16 cellular contexts compared by ENCODE assay signal in genomic region chr5:154813736-154814135, GRCh38. TPM values are rescaled to one million over a fixed set of nuclear protein-coding genes. Genes with fewer than 3 reads are reported as not detected.
DNase-seq lines count a peak whose midpoint lies in the region; ATAC-seq and TF ChIP-seq lines count a peak whose summit lies in the region.
"Had no signal": no experiment of that assay in that cellular context is flagged by ENCODE, and none has a peak within 500 bp of the region (broad histone marks: within the 10 kb centered on the region; RNA-seq: fewer than 3 reads in every experiment).

No MANE protein-coding gene starts in this region.

- no peaks in the 10 kb centered on the region for H3K27me3 Mint-ChIP-seq in activated naive CD4-positive, alpha-beta T cell treated with anti-CD3 and anti-CD28 coated beads for 36 hours (ENCODE audit: low read depth)
- H3K27me3 Mint-ChIP-seq in activated CD8-positive, alpha-beta T cell treated with anti-CD3 and anti-CD28 coated beads, Interleukin-2, amount 10 ng/mL, durations not matched to agents 7 days and 5 days (ENCODE audit: low read depth), result no peaks in the 10 kb centered on the region
- no peaks in the 10 kb centered on the region for H3K27me3 Mint-ChIP-seq in effector memory CD8-positive, alpha-beta T cell

- no peak for ATAC-seq in activated naive CD4-positive, alpha-beta T cell treated with anti-CD3 and anti-CD28 coated beads, Interleukin-2, amount 50 U/mL, for 72 hours
- peak; percentile 76 for ATAC-seq in activated CD8-positive, alpha-beta T cell treated with anti-CD3 and anti-CD28 coated beads, Interleukin-2, amount 10 ng/mL, durations not matched to agents 7 days and 5 days
- ATAC-seq in effector memory CD8-positive, alpha-beta T cell (replicated peaks), result peak; percentile 97
- peak; percentile 34 for ATAC-seq in stimulated activated naive CD8-positive, alpha-beta T cell treated with anti-CD3 and anti-CD28 coated beads, Interleukin-15, Interleukin-2, amounts not matched to agents 100 U/mL and 50 U/mL, for 24 hours

- WGBS in hepatocyte (ENCODE audit: low lambda C conversion rate, missing lambda C conversion rate), result 96% methylated on average over 10 of the region's 10 CpGs

- intact Hi-C loops in activated naive CD4-positive, alpha-beta T cell treated with anti-CD3 and anti-CD28 coated beads for 36 hours (cut with micrococcal nuclease), result no loop called here

- H3K36me3 Mint-ChIP-seq in activated naive CD4-positive, alpha-beta T cell treated with anti-CD3 and anti-CD28 coated beads for 36 hours (ENCODE audit: low read depth), result peaks cover 62% of the 10 kb centered on the region
- H3K36me3 Mint-ChIP-seq in activated naive CD4-positive, alpha-beta T cell treated with anti-CD3 and anti-CD28 coated beads, Interleukin-2, amount 50 U/mL, for 72 hours, result peaks cover 42 to 45% of the 10 kb centered on the region in 2 donors
- peaks cover 77% of the 10 kb centered on the region for H3K36me3 Mint-ChIP-seq in activated CD8-positive, alpha-beta T cell treated with anti-CD3 and anti-CD28 coated beads, Interleukin-2, amount 10 ng/mL, durations not matched to agents 7 days and 5 days (ENCODE audit: low read depth)
- H3K36me3 Mint-ChIP-seq in effector memory CD8-positive, alpha-beta T cell (ENCODE audit: insufficient read depth), result peaks cover 63% of the 10 kb centered on the region

- POLR2A ChIA-PET in activated CD8-positive, alpha-beta T cell treated with anti-CD3 and anti-CD28 coated beads, Interleukin-2, amount 10 ng/mL, durations not matched to agents 7 days and 5 days (lab: Charles Lee), result interaction anchor here (0.6 kb wide), 1 partner anchor 52 kb away, joined by 3 read pairs; no protein-coding TSS in a partner anchor

- CTCF ChIA-PET in activated naive CD4-positive, alpha-beta T cell treated with anti-CD3 and anti-CD28 coated beads for 36 hours (lab: Charles Lee), result interaction anchor here (1.4 kb wide), 1 partner anchor 164 kb away, joined by 3 read pairs; no protein-coding TSS in a partner anchor
- CTCF ChIA-PET in activated CD8-positive, alpha-beta T cell treated with anti-CD3 and anti-CD28 coated beads, Interleukin-2, amount 10 ng/mL, durations not matched to agents 7 days and 5 days (lab: Charles Lee), result interaction anchor here (0.9 to 1.3 kb wide), 2 partner anchors 163 to 166 kb away, joined by 3 read pairs; no protein-coding TSS in a partner anchor

- no peaks in the 10 kb centered on the region for H3K9me3 Mint-ChIP-seq in activated naive CD4-positive, alpha-beta T cell treated with anti-CD3 and anti-CD28 coated beads for 36 hours
- H3K9me3 Mint-ChIP-seq in activated naive CD4-positive, alpha-beta T cell treated with anti-CD3 and anti-CD28 coated beads, Interleukin-2, amount 50 U/mL, for 72 hours, result no peaks in the 10 kb centered on the region
- H3K9me3 Mint-ChIP-seq in activated CD8-positive, alpha-beta T cell treated with anti-CD3 and anti-CD28 coated beads, Interleukin-2, amount 10 ng/mL, durations not matched to agents 7 days and 5 days (ENCODE audit: insufficient read depth), result no peaks in the 10 kb centered on the region
- H3K9me3 Mint-ChIP-seq in effector memory CD8-positive, alpha-beta T cell, result no peaks in the 10 kb centered on the region
- H3K9me3 Mint-ChIP-seq: nephron progenitor cell had no signal

- no peak overlapping the region for H3K4me2 ChIP-seq in hepatocyte

- no peak overlapping the region for H3K27ac ChIP-seq in hepatocyte
- H3K27ac ChIP-seq: left ventricle myocardium inferior had no signal

- DNase-seq in activated naive CD4-positive, alpha-beta T cell treated with anti-CD3 and anti-CD28 coated beads for 36 hours, result no peak
- no peak for DNase-seq in activated naive CD4-positive, alpha-beta T cell treated with anti-CD3 and anti-CD28 coated beads, Interleukin-2, amount 50 U/mL, for 72 hours (ENCODE audit: low spot score in 2 of 2)
- DNase-seq in activated CD8-positive, alpha-beta T cell treated with anti-CD3 and anti-CD28 coated beads, Interleukin-2, amount 10 ng/mL, durations not matched to agents 7 days and 5 days, result peak; percentile 77
- peak; percentile 45 to 53 (median 45) for DNase-seq in effector memory CD8-positive, alpha-beta T cell
- DNase-seq in stimulated activated naive CD8-positive, alpha-beta T cell treated with anti-CD3 and anti-CD28 coated beads, Interleukin-15, Interleukin-2, amounts not matched to agents 100 U/mL and 50 U/mL, for 24 hours, result peak; percentile 28
- DNase-seq in NCI-H2107 (lab: John Stamatoyannopoulos, UW) (no peak), pons (ENCODE audit: low spot score) (no peak), hepatocyte (ENCODE audit: low spot score) (no peak)
- DNase-seq: left ventricle myocardium inferior; NCI-H2171; nephron progenitor cell; retina; SIG-M5; stimulated activated CD4-positive, alpha-beta T cell treated with anti-CD3 and anti-CD28 coated beads, Interleukin-2, amount 100 ng/mL, for 24 hours; stomach had no signal

- H4K20me1 ChIP-seq in hepatocyte (ENCODE audit: insufficient read depth, poor library complexity, severe bottlenecking), result no peaks in the 10 kb centered on the region

- H3K27me3 ChIP-seq in hepatocyte, result no peaks in the 10 kb centered on the region
- H3K27me3 ChIP-seq: breast epithelium, stomach had no signal

- no peak overlapping the region for H3K4me3 ChIP-seq in hepatocyte
- H3K4me3 ChIP-seq: breast epithelium, left ventricle myocardium inferior, stomach had no signal

- H3K27ac Mint-ChIP-seq in activated naive CD4-positive, alpha-beta T cell treated with anti-CD3 and anti-CD28 coated beads for 36 hours, result peak overlapping the region; percentile 36
- H3K27ac Mint-ChIP-seq in activated naive CD4-positive, alpha-beta T cell treated with anti-CD3 and anti-CD28 coated beads, Interleukin-2, amount 50 U/mL, for 72 hours, result peak overlapping the region in 1 of 2 donors; percentile 84
- peak overlapping the region; percentile 79 for H3K27ac Mint-ChIP-seq in activated CD8-positive, alpha-beta T cell treated with anti-CD3 and anti-CD28 coated beads, Interleukin-2, amount 10 ng/mL, durations not matched to agents 7 days and 5 days
- H3K27ac Mint-ChIP-seq in effector memory CD8-positive, alpha-beta T cell, result peak overlapping the region; percentile 44 to 89
- H3K27ac Mint-ChIP-seq: nephron progenitor cell had no signal

- peaks cover 28% of the 10 kb centered on the region for H3K4me1 Mint-ChIP-seq in activated naive CD4-positive, alpha-beta T cell treated with anti-CD3 and anti-CD28 coated beads for 36 hours (ENCODE audit: low read depth)
- H3K4me1 Mint-ChIP-seq in activated CD8-positive, alpha-beta T cell treated with anti-CD3 and anti-CD28 coated beads, Interleukin-2, amount 10 ng/mL, durations not matched to agents 7 days and 5 days (ENCODE audit: low read depth), result peaks cover 50% of the 10 kb centered on the region
- peaks cover 28 to 29% of the 10 kb centered on the region in 2 donors for H3K4me1 Mint-ChIP-seq in effector memory CD8-positive, alpha-beta T cell (ENCODE audit: low read depth in 2 of 2)

- H3K4me3 Mint-ChIP-seq in activated naive CD4-positive, alpha-beta T cell treated with anti-CD3 and anti-CD28 coated beads for 36 hours, result no peak overlapping the region
- H3K4me3 Mint-ChIP-seq in activated CD8-positive, alpha-beta T cell treated with anti-CD3 and anti-CD28 coated beads, Interleukin-2, amount 10 ng/mL, durations not matched to agents 7 days and 5 days, result peak overlapping the region; percentile 34
- H3K4me3 Mint-ChIP-seq in effector memory CD8-positive, alpha-beta T cell, result peak overlapping the region; percentile 36 to 49
- H3K4me3 Mint-ChIP-seq: nephron progenitor cell had no signal

- no peak overlapping the region for H2AFZ ChIP-seq in hepatocyte

- H3K36me3 ChIP-seq in hepatocyte (replicated peaks; ENCODE audit: insufficient read depth, low read depth), result no peaks in the 10 kb centered on the region

- no peaks in the 10 kb centered on the region for H3K9me3 ChIP-seq in hepatocyte (ENCODE audit: low read depth)
- H3K9me3 ChIP-seq: breast epithelium, left ventricle myocardium inferior, stomach had no signal

- TF ChIP-seq CTCF in hepatocyte (IDR thresholded peaks at IDR 0.05; ENCODE audit: poor library complexity), result no peak

- H3K9me2 ChIP-seq in hepatocyte (replicated peaks; ENCODE audit: insufficient read depth), result no peaks in the 10 kb centered on the region

- no peaks in the 10 kb centered on the region for H3K4me1 ChIP-seq in hepatocyte (ENCODE audit: insufficient read depth)
- H3K4me1 ChIP-seq: breast epithelium had no signal

- H3K79me2 ChIP-seq in hepatocyte, result peaks cover 11% of the 10 kb centered on the region

RNA-seq across cellular contexts. Expression of gene FAXDC2, which starts 36.7 kb away (rescaled TPM):
- not detected for total RNA-seq in activated naive CD4-positive, alpha-beta T cell treated with anti-CD3 and anti-CD28 coated beads for 36 hours
- total RNA-seq in activated naive CD4-positive, alpha-beta T cell treated with anti-CD3 and anti-CD28 coated beads, Interleukin-2, amount 50 U/mL, for 72 hours, result under 1 TPM in 1 of 2 donors, not detected in 1; 0.57 TPM
- total RNA-seq in activated CD8-positive, alpha-beta T cell treated with anti-CD3 and anti-CD28 coated beads, Interleukin-2, amount 10 ng/mL, durations not matched to agents 7 days and 5 days, result not detected
- 23.1 and 29.3 TPM in 2 replicates for total RNA-seq in hepatocyte
- 27.7 and 28.5 TPM in 2 replicates for polyA plus RNA-seq in hepatocyte

RNA-seq across cellular contexts. Expression of gene CNOT8, which starts 44.7 kb away (rescaled TPM):
- total RNA-seq in activated naive CD4-positive, alpha-beta T cell treated with anti-CD3 and anti-CD28 coated beads for 36 hours, result 10 to 100 TPM; 63.5 to 65.3 TPM
- 10 to 100 TPM; 76.4 to 92.3 TPM for total RNA-seq in activated naive CD4-positive, alpha-beta T cell treated with anti-CD3 and anti-CD28 coated beads, Interleukin-2, amount 50 U/mL, for 72 hours
- 10 to 100 TPM; 67.4 to 68.4 TPM for total RNA-seq in activated CD8-positive, alpha-beta T cell treated with anti-CD3 and anti-CD28 coated beads, Interleukin-2, amount 10 ng/mL, durations not matched to agents 7 days and 5 days
- total RNA-seq in hepatocyte, result 63.9 and 84.0 TPM in 2 replicates
- 42.0 and 46.7 TPM in 2 replicates for polyA plus RNA-seq in hepatocyte

RNA-seq across cellular contexts. Expression of gene LARP1, which starts 58.6 kb away (rescaled TPM):
- 100 to 1,000 TPM; 200 to 203 TPM for total RNA-seq in activated naive CD4-positive, alpha-beta T cell treated with anti-CD3 and anti-CD28 coated beads for 36 hours
- total RNA-seq in activated naive CD4-positive, alpha-beta T cell treated with anti-CD3 and anti-CD28 coated beads, Interleukin-2, amount 50 U/mL, for 72 hours, result 100 to 1,000 TPM; 172 to 231 TPM
- 100 to 1,000 TPM; 201 to 208 TPM for total RNA-seq in activated CD8-positive, alpha-beta T cell treated with anti-CD3 and anti-CD28 coated beads, Interleukin-2, amount 10 ng/mL, durations not matched to agents 7 days and 5 days
- 68.4 and 75.0 TPM in 2 replicates for total RNA-seq in hepatocyte
- 62.9 and 64.7 TPM in 2 replicates for polyA plus RNA-seq in hepatocyte

Comparison
In these comparisons a context has a peak if more than half of its experiments do, and no peak if none do; other contexts are left out.
1. DNase-seq: peak in activated CD8-positive, alpha-beta T cell treated with anti-CD3 and anti-CD28 coated beads, Interleukin-2, amount 10 ng/mL, durations not matched to agents 7 days and 5 days (single experiment), effector memory CD8-positive, alpha-beta T cell (3 of 3) and stimulated activated naive CD8-positive, alpha-beta T cell treated with anti-CD3 and anti-CD28 coated beads, Interleukin-15, Interleukin-2, amounts not matched to agents 100 U/mL and 50 U/mL, for 24 hours (single experiment); none in activated naive CD4-positive, alpha-beta T cell treated with anti-CD3 and anti-CD28 coated beads for 36 hours (single experiment), activated naive CD4-positive, alpha-beta T cell treated with anti-CD3 and anti-CD28 coated beads, Interleukin-2, amount 50 U/mL, for 72 hours (0 of 2), NCI-H2107 (single experiment), pons (single experiment) and hepatocyte (single experiment).
2. ATAC-seq: peak in activated CD8-positive, alpha-beta T cell treated with anti-CD3 and anti-CD28 coated beads, Interleukin-2, amount 10 ng/mL, durations not matched to agents 7 days and 5 days (single experiment), effector memory CD8-positive, alpha-beta T cell (single experiment) and stimulated activated naive CD8-positive, alpha-beta T cell treated with anti-CD3 and anti-CD28 coated beads, Interleukin-15, Interleukin-2, amounts not matched to agents 100 U/mL and 50 U/mL, for 24 hours (single experiment); none in activated naive CD4-positive, alpha-beta T cell treated with anti-CD3 and anti-CD28 coated beads, Interleukin-2, amount 50 U/mL, for 72 hours (0 of 2).
3. RNA of gene FAXDC2, which starts 36.7 kb away (total RNA-seq): 23.1 to 29.3 TPM in hepatocyte; 0.57 TPM in activated naive CD4-positive, alpha-beta T cell treated with anti-CD3 and anti-CD28 coated beads, Interleukin-2, amount 50 U/mL, for 72 hours, not detected in activated CD8-positive, alpha-beta T cell treated with anti-CD3 and anti-CD28 coated beads, Interleukin-2, amount 10 ng/mL, durations not matched to agents 7 days and 5 days and not detected in activated naive CD4-positive, alpha-beta T cell treated with anti-CD3 and anti-CD28 coated beads for 36 hours; every median in the first group is over 10 times any median in the second.